ENCODE assay signal across 26 cellular contexts in genomic region chr11:107719062-107719461, GRCh38. TPM values are rescaled to one million over a fixed set of nuclear protein-coding genes. Genes with fewer than 3 reads are reported as not detected.
A peak's percentile ranks its signal among the peaks of the same experiment; 100 is the strongest.
DNase-seq lines count a peak whose midpoint lies in the region; ATAC-seq and TF ChIP-seq lines count a peak whose summit lies in the region.
"Had no signal": no experiment of that assay in that cellular context is flagged by ENCODE, and none has a peak within 500 bp of the region (broad histone marks: within the 10 kb centered on the region; RNA-seq: fewer than 3 reads in every experiment).

No MANE protein-coding gene starts in this region.

- H3K9ac ChIP-seq in skeletal muscle tissue (ENCODE audit: low read depth in 1 of 3, low read length in 3 of 3): peak overlapping the region; percentile 85 to 92 (median 88)

- no peaks in the 10 kb centered on the region for H3K36me3 ChIP-seq in esophagus muscularis mucosa
- no peaks in the 10 kb centered on the region for H3K36me3 ChIP-seq in skeletal muscle tissue (ENCODE audit: control insufficient read depth in 3 of 3, insufficient read depth in 3 of 3, low read length in 3 of 3)
- H3K36me3 ChIP-seq: ovary, thyroid gland had no signal

- H3K9me3 ChIP-seq in esophagus muscularis mucosa: no peaks in the 10 kb centered on the region
- no peaks in the 10 kb centered on the region for H3K9me3 ChIP-seq in skeletal muscle tissue (ENCODE audit: control insufficient read depth in 3 of 3, low read length in 3 of 3)
- H3K9me3 ChIP-seq: ovary, thyroid gland had no signal

- H3K4me3 Mint-ChIP-seq in stimulated activated memory B cell treated with anti-CD40 and anti-IgM and Interleukin-4, amounts not matched to agents 10 μg/mL and 1 μg/mL and 100 μg/mL, for 72 hours: no peak overlapping the region
- H3K4me3 Mint-ChIP-seq: activated CD4-positive, alpha-beta T cell treated with anti-CD3 and anti-CD28 coated beads, Interleukin-2, amount 10 ng/mL, durations not matched to agents 7 days and 5 days; effector memory CD8-positive, alpha-beta T cell; H9; natural killer cell treated with Interleukin-12 subunit alpha and Interleukin-12 subunit beta and Interleukin-15 and Interleukin-18, amount 100 ng/mL, for 72 hours had no signal

- WGBS in esophagus muscularis mucosa: 45% methylated on average over 3 of the region's 3 CpGs

- H3K4me1 ChIP-seq in esophagus muscularis mucosa: peaks cover 0 to 18% (median 17%) of the 10 kb centered on the region in 4 donors
- H3K4me1 ChIP-seq in skeletal muscle tissue (ENCODE audit: control insufficient read depth in 3 of 3, insufficient read depth in 3 of 3, low read length in 3 of 3): peaks cover 27 to 41% (median 30%) of the 10 kb centered on the region in 3 donors
- H3K4me1 ChIP-seq: thyroid gland had no signal

- H3K9me3 Mint-ChIP-seq in stimulated activated memory B cell treated with anti-CD40 and anti-IgM and Interleukin-4, amounts not matched to agents 10 μg/mL and 1 μg/mL and 100 μg/mL, for 72 hours: no peaks in the 10 kb centered on the region
- H3K9me3 Mint-ChIP-seq: activated CD4-positive, alpha-beta T cell treated with anti-CD3 and anti-CD28 coated beads, Interleukin-2, amount 10 ng/mL, durations not matched to agents 7 days and 5 days; effector memory CD8-positive, alpha-beta T cell; H9 had no signal

- H3K27me3 ChIP-seq in esophagus muscularis mucosa (no peaks in the 10 kb centered on the region), skeletal muscle tissue (ENCODE audit: control insufficient read depth in 3 of 3, insufficient read depth in 3 of 3, low read length in 3 of 3) (no peaks in the 10 kb centered on the region)
- H3K27me3 ChIP-seq: ovary, thyroid gland had no signal

- no peaks in the 10 kb centered on the region for H3K36me3 Mint-ChIP-seq in stimulated activated memory B cell treated with anti-CD40 and anti-IgM and Interleukin-4, amounts not matched to agents 10 μg/mL and 1 μg/mL and 100 μg/mL, for 72 hours
- H3K36me3 Mint-ChIP-seq: natural killer cell treated with Interleukin-12 subunit alpha and Interleukin-12 subunit beta and Interleukin-15 and Interleukin-18, amount 100 ng/mL, for 72 hours had no signal

- TF ChIP-seq POLR2A in esophagus muscularis mucosa (IDR thresholded peaks at IDR 0.05; ENCODE audit: low read depth): no peak

- no peak for TF ChIP-seq EP300 in esophagus muscularis mucosa (IDR thresholded peaks at IDR 0.05)

- no peak overlapping the region for H3K27ac Mint-ChIP-seq in stimulated activated memory B cell treated with anti-CD40 and anti-IgM and Interleukin-4, amounts not matched to agents 10 μg/mL and 1 μg/mL and 100 μg/mL, for 72 hours
- H3K27ac Mint-ChIP-seq: activated CD4-positive, alpha-beta T cell treated with anti-CD3 and anti-CD28 coated beads, Interleukin-2, amount 10 ng/mL, durations not matched to agents 7 days and 5 days; effector memory CD8-positive, alpha-beta T cell; H9; natural killer cell treated with Interleukin-12 subunit alpha and Interleukin-12 subunit beta and Interleukin-15 and Interleukin-18, amount 100 ng/mL, for 72 hours had no signal

- H3K27me3 Mint-ChIP-seq in stimulated activated memory B cell treated with anti-CD40 and anti-IgM and Interleukin-4, amounts not matched to agents 10 μg/mL and 1 μg/mL and 100 μg/mL, for 72 hours: peaks cover 8% of the 10 kb centered on the region

- TF ChIP-seq CTCF in esophagus muscularis mucosa (IDR thresholded peaks at IDR 0.05): no peak

- no peak for ATAC-seq in GM21717 (IDR thresholded peaks at IDR 0.05; ENCODE audit: unreplicated experiment)
- ATAC-seq in stimulated activated memory B cell treated with anti-CD40 and anti-IgM and Interleukin-4, amounts not matched to agents 10 μg/mL and 1 μg/mL and 100 μg/mL, for 72 hours: no peak
- ATAC-seq: effector memory CD8-positive, alpha-beta T cell; esophagus mucosa had no signal

- H3K4me3 ChIP-seq in esophagus muscularis mucosa (no peak overlapping the region), skeletal muscle tissue (ENCODE audit: low read length in 3 of 3) (peak overlapping the region; percentile 64 to 69 (median 69))
- H3K4me3 ChIP-seq: coronary artery, ovary, thyroid gland had no signal

- intact Hi-C loops in esophagus muscularis mucosa (cut with DNase I): no loop called here

- H3K27ac ChIP-seq in esophagus muscularis mucosa (replicated peaks in 1 of 4): peak overlapping the region; percentile 48 to 73 (median 56)
- H3K27ac ChIP-seq in skeletal muscle tissue (ENCODE audit: low read depth, low read length): peak overlapping the region; percentile 99
- H3K27ac ChIP-seq: 22Rv1, ovary, thyroid gland had no signal

- DNase-seq in NCI-H146 (lab: John Stamatoyannopoulos, UW) (peak; percentile 1), NCI-H146 treated with DMSO at 0.1 percent for 48 hours (lab: John Stamatoyannopoulos, UW; ENCODE audit: unreplicated experiment) (no peak), NCI-H2171 treated with DMSO at 0.1 percent for 48 hours (lab: John Stamatoyannopoulos, UW) (peak; percentile 72), esophagus muscularis mucosa (ENCODE audit: extremely low spot score) (no peak), NCI-H1417 treated with DMSO at 0.1 percent for 48 hours (lab: John Stamatoyannopoulos, UW) (no peak)
- DNase-seq: activated CD4-positive, alpha-beta T cell treated with anti-CD3 and anti-CD28 coated beads, Interleukin-2, amount 10 ng/mL, durations not matched to agents 7 days and 5 days; activated naive CD4-positive, alpha-beta T cell treated with Interleukin-2 at 50 U/mL for 16 hours; activated T-cell treated with anti-CD3 and anti-CD28 coated beads, Interleukin-2, amount 50 U/mL, for 48 hours; DMS79; effector memory CD8-positive, alpha-beta T cell; H9; KG1; NCI-H1436 treated with DMSO at 0.1 percent for 48 hours; ovary; stimulated activated CD4-positive, alpha-beta T cell treated with anti-CD3 and anti-CD28 coated beads, Interleukin-4, amount 100 ng/mL, for 4 hours; stimulated activated naive CD4-positive, alpha-beta T cell treated with Interleukin-2 at 50 U/mL for 16 hours; thyroid gland had no signal

- no peaks in the 10 kb centered on the region for H3K4me1 Mint-ChIP-seq in stimulated activated memory B cell treated with anti-CD40 and anti-IgM and Interleukin-4, amounts not matched to agents 10 μg/mL and 1 μg/mL and 100 μg/mL, for 72 hours
- H3K4me1 Mint-ChIP-seq: activated CD4-positive, alpha-beta T cell treated with anti-CD3 and anti-CD28 coated beads, Interleukin-2, amount 10 ng/mL, durations not matched to agents 7 days and 5 days had no signal

RNA-seq across cellular contexts. Expression of gene SLN, which starts 7.2 kb away (rescaled TPM):
- total RNA-seq in esophagus muscularis mucosa (under 1 TPM in 1 of 4 donors, not detected in 3; 0.65 TPM), skeletal muscle tissue (2,012 TPM)
- total RNA-seq: activated CD4-positive, alpha-beta T cell treated with anti-CD3 and anti-CD28 coated beads, Interleukin-2, amount 10 ng/mL, durations not matched to agents 7 days and 5 days; H9; natural killer cell treated with Interleukin-12 subunit alpha and Interleukin-12 subunit beta and Interleukin-15 and Interleukin-18, amount 100 ng/mL, for 72 hours; SK-MEL-5; T-helper 1 cell treated with Interleukin-12 subunit alpha and Interleukin-12 subunit beta and Interleukin-4 antibody, amounts not matched to agents 30 ng/mL and 1 ng/mL, for 36 hours; thyroid gland had no signal

Comparison
In these comparisons a context has a peak if more than half of its experiments do, and no peak if none do; other contexts are left out.
1. DNase-seq: peak in NCI-H146 (single experiment) and NCI-H2171 treated with DMSO at 0.1 percent for 48 hours (single experiment); none in NCI-H146 treated with DMSO at 0.1 percent for 48 hours (single experiment), esophagus muscularis mucosa (single experiment) and NCI-H1417 treated with DMSO at 0.1 percent for 48 hours (single experiment).
2. H3K4me3 ChIP-seq: peak in skeletal muscle tissue (3 of 3); none in esophagus muscularis mucosa (0 of 4).
3. RNA of gene SLN, which starts 7.2 kb away (total RNA-seq): 2,012 TPM in skeletal muscle tissue (single experiment); 0.65 TPM in esophagus muscularis mucosa; every median in the first group is over 1,000 times any median in the second.